Comparison of ENCODE assay signal across 8 cellular contexts in the genomic region with DNA sequence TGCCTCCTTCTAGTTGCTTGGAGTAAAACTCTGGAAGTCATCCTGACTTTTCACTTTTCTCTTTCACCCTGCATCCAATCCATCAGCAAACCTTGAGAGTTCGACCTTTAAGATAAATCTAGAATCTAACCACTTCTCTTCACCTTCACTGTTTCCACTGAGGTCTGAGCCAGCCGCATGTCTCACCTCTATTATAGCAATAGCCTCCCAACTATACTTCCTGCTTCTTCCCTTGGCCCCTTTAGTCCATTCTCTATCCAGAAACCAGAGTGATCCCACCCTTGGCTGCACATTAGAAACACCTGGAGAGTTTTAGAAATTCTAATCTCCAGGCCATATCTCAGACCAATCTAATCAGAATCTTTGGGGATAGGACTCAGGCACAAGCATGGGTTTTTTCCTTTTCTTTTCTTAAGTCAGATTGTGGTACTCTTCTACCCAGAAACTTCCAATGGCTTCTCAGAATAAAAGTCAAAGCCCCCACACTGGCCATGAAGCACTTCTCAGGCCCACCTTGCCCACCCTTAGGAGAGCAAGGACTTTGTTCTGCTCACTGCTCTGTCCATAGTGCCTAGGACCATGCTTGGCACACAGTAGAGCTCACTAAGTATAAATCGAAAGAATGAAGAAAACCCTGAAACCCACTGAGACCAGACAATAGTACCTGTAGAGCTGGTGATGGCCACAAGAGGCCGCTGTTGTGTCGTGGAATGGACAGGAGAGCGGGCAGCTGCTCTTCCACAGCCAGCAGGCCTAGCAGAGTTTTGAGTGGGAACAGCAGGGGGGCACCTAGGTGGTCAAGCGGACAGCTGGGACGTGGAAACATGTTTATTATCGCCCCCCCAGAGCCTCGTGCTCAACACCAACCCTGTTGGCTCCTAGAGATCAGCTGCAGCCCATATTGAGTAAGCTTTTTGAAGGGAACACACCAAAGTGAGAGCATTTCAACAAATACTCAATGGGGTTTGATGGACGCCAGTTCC. TPM values are rescaled to one million over a fixed set of nuclear protein-coding genes. Genes with fewer than 3 reads are reported as not detected.
DNase-seq lines count a peak whose midpoint lies in the region; ATAC-seq and TF ChIP-seq lines count a peak whose summit lies in the region.

No MANE protein-coding gene starts in this region.

- POLR2A ChIA-PET in CD4-positive, alpha-beta T cell (lab: Charles Lee), result interaction anchor here (0.9 to 2.0 kb wide), 5 partner anchors 31 to 333 kb away, joined by 3 to 15 read pairs (median 4); partner anchors contain the start of genes FAM114A2, GALNT10 and MFAP3

- H3K9ac ChIP-seq in mesenchymal stem cell (ENCODE audit: low read length), result peak overlapping the region; percentile 50

- no peaks in the 10 kb centered on the region for H3K27me3 Mint-ChIP-seq in CD4-positive, alpha-beta T cell

- no peaks in the 10 kb centered on the region for H3K79me1 ChIP-seq in mesenchymal stem cell (replicated peaks; ENCODE audit: low read length, poor library complexity, severe bottlenecking)

- peak; percentile 81 for ATAC-seq in CD4-positive, alpha-beta T cell (ENCODE audit: poor library complexity)
- peak; percentile 89 for ATAC-seq in GM19328 (IDR thresholded peaks at IDR 0.05; ENCODE audit: unreplicated experiment)
- ATAC-seq in HG03378 (IDR thresholded peaks at IDR 0.05; ENCODE audit: unreplicated experiment), result peak; percentile 98

- no peak overlapping the region for H2BK120ac ChIP-seq in mesenchymal stem cell (ENCODE audit: low read depth, low read length)

- peak; percentile 96 for TF ChIP-seq CTCF in CD4-positive, alpha-beta T cell (IDR thresholded peaks at IDR 0.05)

- no peak overlapping the region for H3K4me2 ChIP-seq in mesenchymal stem cell (ENCODE audit: low read length, poor library complexity, severe bottlenecking)

- H3K36me3 ChIP-seq in mesenchymal stem cell (ENCODE audit: control insufficient read depth in 1 of 2, insufficient read depth in 2 of 2, low read depth in 1 of 2, low read length in 2 of 2), result no peaks in the 10 kb centered on the region

- H3K4me1 Mint-ChIP-seq in CD4-positive, alpha-beta T cell (ENCODE audit: low read depth), result peaks cover 17% of the 10 kb centered on the region

- H3K4me3 ChIP-seq in mesenchymal stem cell (ENCODE audit: insufficient read depth in 1 of 2, low read depth in 1 of 2, low read length in 2 of 2), result no peak overlapping the region

- H3K9me3 Mint-ChIP-seq in CD4-positive, alpha-beta T cell, result no peaks in the 10 kb centered on the region

- H3K23ac ChIP-seq in mesenchymal stem cell (ENCODE audit: low read length in 2 of 2), result no peak overlapping the region

- no peak overlapping the region for H2AK5ac ChIP-seq in mesenchymal stem cell (ENCODE audit: low read length, severe bottlenecking)

- no peaks in the 10 kb centered on the region for H3K36me3 Mint-ChIP-seq in CD4-positive, alpha-beta T cell (ENCODE audit: low read depth)

- no peak overlapping the region for H2BK15ac ChIP-seq in mesenchymal stem cell (ENCODE audit: low read depth, poor library complexity, severe bottlenecking)

- no peaks in the 10 kb centered on the region for H3K27me3 ChIP-seq in CD4-positive, alpha-beta T cell (ENCODE audit: control insufficient read depth, insufficient read depth, low read length)
- H3K27me3 ChIP-seq in mesenchymal stem cell (ENCODE audit: control insufficient read depth in 1 of 2, insufficient read depth in 1 of 2, low read length in 2 of 2), result peaks cover 11 to 32% of the 10 kb centered on the region in 2 experiments

- CTCF ChIA-PET in CD4-positive, alpha-beta T cell (lab: Charles Lee), result interaction anchor here (0.8 to 2.1 kb wide), 24 partner anchors 9 to 375 kb away, joined by 3 to 23 read pairs (median 5); partner anchors contain the start of gene GALNT10

- H4K8ac ChIP-seq in mesenchymal stem cell (ENCODE audit: low read length), result peak overlapping the region; percentile 80

- H3K27ac Mint-ChIP-seq in CD4-positive, alpha-beta T cell, result no peak overlapping the region

- 28% methylated on average over 9 of the region's 11 CpGs for WGBS in mesenchymal stem cell

- no peak overlapping the region for H3K14ac ChIP-seq in mesenchymal stem cell (ENCODE audit: low read length in 2 of 2)

- H2BK5ac ChIP-seq in mesenchymal stem cell (ENCODE audit: low read depth, low read length, poor library complexity, severe bottlenecking), result no peak overlapping the region

- H3K9me3 ChIP-seq in CD4-positive, alpha-beta T cell (ENCODE audit: control insufficient read depth, low read length), result no peaks in the 10 kb centered on the region
- no peaks in the 10 kb centered on the region for H3K9me3 ChIP-seq in mesenchymal stem cell (ENCODE audit: control insufficient read depth, low read length)

- no peak overlapping the region for H3K27ac ChIP-seq in CD4-positive, alpha-beta T cell (ENCODE audit: low read depth, low read length)
- no peak overlapping the region for H3K27ac ChIP-seq in mesenchymal stem cell (ENCODE audit: low read length, poor library complexity, severe bottlenecking)

- no peak overlapping the region for H2AFZ ChIP-seq in mesenchymal stem cell (ENCODE audit: low read depth, low read length)

- no peak overlapping the region for H3K4ac ChIP-seq in mesenchymal stem cell (ENCODE audit: low read depth in 1 of 2, low read length in 2 of 2)

- intact Hi-C loops in CD4-positive, alpha-beta T cell (cut with DNase I, micrococcal nuclease), result loop anchor here (1.0 to 5.0 kb wide), 7 partner anchors 100 to 570 kb away; no protein-coding TSS in a partner anchor

- H3K4me1 ChIP-seq in mesenchymal stem cell (ENCODE audit: control insufficient read depth, insufficient read depth, low read depth, low read length), result no peaks in the 10 kb centered on the region

- H4K91ac ChIP-seq in mesenchymal stem cell (ENCODE audit: low read length), result no peak overlapping the region

- H3K18ac ChIP-seq in mesenchymal stem cell (ENCODE audit: low read depth in 1 of 2, low read length in 2 of 2), result no peak overlapping the region

- H3K4me3 Mint-ChIP-seq in CD4-positive, alpha-beta T cell, result no peak overlapping the region

- H2BK12ac ChIP-seq in mesenchymal stem cell (ENCODE audit: low read length in 2 of 2), result no peak overlapping the region

- peak; percentile 68 to 88 (median 78) for DNase-seq in CD4-positive, alpha-beta T cell
- DNase-seq in NCI-H748 treated with DMSO at 0.1 percent for 48 hours (lab: John Stamatoyannopoulos, UW) (peak; percentile 70), ecto neural progenitor cell (ENCODE audit: low spot score) (peak; percentile 89), mesenchymal stem cell (peak; percentile 76)
- DNase-seq in activated CD4-positive, alpha-beta T cell treated with anti-CD3 and anti-CD28 coated beads, Interleukin-2, amount 50 U/mL, for 48 hours, result peak; percentile 87 to 91
- peak; percentile 79 for DNase-seq in stimulated activated CD8-positive, alpha-beta memory T cell treated with anti-CD3 and anti-CD28 coated beads, Interleukin-15, amount 100 ng/mL, for 1 hour (ENCODE audit: low read depth)

RNA-seq across cellular contexts. Expression of gene MFAP3, which starts 33.3 kb away (rescaled TPM):
- total RNA-seq in CD4-positive, alpha-beta T cell, result 10 to 100 TPM; 14.9 to 17.7 TPM
- polyA plus RNA-seq in mesenchymal stem cell (2013, experiment 1 of 2), result 26.3 TPM
- 26.3 TPM for polyA plus RNA-seq in mesenchymal stem cell (2013, experiment 2 of 2)

RNA-seq across cellular contexts. Expression of gene FAM114A2, which starts 33.4 kb away (rescaled TPM):
- 10 to 100 TPM; 21.9 to 23.3 TPM for total RNA-seq in CD4-positive, alpha-beta T cell
- polyA plus RNA-seq in mesenchymal stem cell (2013, experiment 1 of 2), result 14.4 TPM
- polyA plus RNA-seq in mesenchymal stem cell (2013, experiment 2 of 2), result 14.2 TPM
